9 cellular contexts compared by ENCODE assay signal in genomic region chr21:14453339-14453738, GRCh38.
DNase-seq lines count a peak whose midpoint lies in the region; ATAC-seq, FAIRE-seq and TF ChIP-seq lines count a peak whose summit lies in the region.
"Had no signal": no experiment of that assay in that cellular context is flagged by ENCODE, and none has a peak within 500 bp of the region (broad histone marks: within the 10 kb centered on the region; RNA-seq: fewer than 3 reads in every experiment).

No MANE protein-coding gene starts in this region.

- H3K4me2 ChIP-seq in GM23338, result no peak overlapping the region

- H3K36me3 ChIP-seq in GM23338 (ENCODE audit: insufficient read depth) (no peaks in the 10 kb centered on the region), H7 (replicated peaks; ENCODE audit: control insufficient read depth, insufficient read depth, low read length) (no peaks in the 10 kb centered on the region)

- peaks cover 26% of the 10 kb centered on the region for H3K36me3 Mint-ChIP-seq in activated naive CD8-positive, alpha-beta T cell treated with anti-CD3 and anti-CD28 coated beads, Interleukin-2, amount 10 ng/mL, durations not matched to agents 7 days and 5 days
- H3K36me3 Mint-ChIP-seq in GM23338 (ENCODE audit: low read depth), result no peaks in the 10 kb centered on the region

- H3K4me1 ChIP-seq in GM23338 (ENCODE audit: insufficient read depth), result 0 out of 2 replicates have a peak, but pooled peaks cover 8% of the 10 kb centered on the region

- H3K4me3 ChIP-seq in GM23338 (no peak overlapping the region), H7 (ENCODE audit: insufficient read depth, low read depth, low read length) (no peak overlapping the region)

- POLR2A ChIA-PET in activated naive CD8-positive, alpha-beta T cell treated with anti-CD3 and anti-CD28 coated beads, Interleukin-2, amount 10 ng/mL, durations not matched to agents 7 days and 5 days (lab: Charles Lee), result interaction anchor here (0.7 to 2.0 kb wide), 3 partner anchors 29 to 282 kb away, joined by 3 to 8 read pairs (median 5); no protein-coding TSS in a partner anchor

- peak overlapping the region; percentile 85 for H3K27ac Mint-ChIP-seq in activated naive CD8-positive, alpha-beta T cell treated with anti-CD3 and anti-CD28 coated beads, Interleukin-2, amount 10 ng/mL, durations not matched to agents 7 days and 5 days
- no peak overlapping the region for H3K27ac Mint-ChIP-seq in GM23338

- H3K4me3 Mint-ChIP-seq in activated naive CD8-positive, alpha-beta T cell treated with anti-CD3 and anti-CD28 coated beads, Interleukin-2, amount 10 ng/mL, durations not matched to agents 7 days and 5 days, result no peak overlapping the region
- H3K4me3 Mint-ChIP-seq in GM23338, result no peak overlapping the region

- FAIRE-seq in GM18507 (lab: Jason Lieb, UNC), result peak; percentile 98

- no peak overlapping the region for H3K27ac ChIP-seq in GM23338 (ENCODE audit: low read depth)

- DNase-seq in GM18507 (ENCODE audit: extremely low spot score, insufficient read length, low read depth) (peak; percentile 18), GM23338 (ENCODE audit: low spot score) (no peak), GM19238 (ENCODE audit: insufficient read length, low spot score) (no peak), H7 (no peak), DMS153 (lab: John Stamatoyannopoulos, UW) (no peak)
- DNase-seq in activated naive CD8-positive, alpha-beta T cell treated with anti-CD3 and anti-CD28 coated beads, Interleukin-2, amount 10 ng/mL, durations not matched to agents 7 days and 5 days, result no peak
- DNase-seq: SHP77 had no signal

- no peak for TF ChIP-seq CTCF in GM23338 (conservative IDR thresholded peaks at IDR 0.05; ENCODE audit: low read depth in 2 of 2)

- peak; percentile 83 for ATAC-seq in GM19468 (IDR thresholded peaks at IDR 0.05; ENCODE audit: extremely low read depth, unreplicated experiment)
- ATAC-seq in HG03108 (IDR thresholded peaks at IDR 0.05; ENCODE audit: unreplicated experiment), result peak; percentile 75
- ATAC-seq in activated naive CD8-positive, alpha-beta T cell treated with anti-CD3 and anti-CD28 coated beads, Interleukin-2, amount 10 ng/mL, durations not matched to agents 7 days and 5 days (ENCODE audit: low read depth), result peak; percentile 74
- no peak for ATAC-seq in GM23338

- peaks cover 49% of the 10 kb centered on the region for H3K4me1 Mint-ChIP-seq in activated naive CD8-positive, alpha-beta T cell treated with anti-CD3 and anti-CD28 coated beads, Interleukin-2, amount 10 ng/mL, durations not matched to agents 7 days and 5 days
- peaks cover 9% of the 10 kb centered on the region for H3K4me1 Mint-ChIP-seq in GM23338

- no peaks in the 10 kb centered on the region for H3K27me3 Mint-ChIP-seq in activated naive CD8-positive, alpha-beta T cell treated with anti-CD3 and anti-CD28 coated beads, Interleukin-2, amount 10 ng/mL, durations not matched to agents 7 days and 5 days
- H3K27me3 Mint-ChIP-seq in GM23338 (ENCODE audit: insufficient read depth, low read depth, poor library complexity), result peaks cover 7% of the 10 kb centered on the region

- 0 out of 2 replicates have a peak, but pooled peaks cover 2% of the 10 kb centered on the region for H3K9me2 ChIP-seq in GM23338 (ENCODE audit: insufficient read depth)

- no peak overlapping the region for H2AFZ ChIP-seq in GM23338

- H3K9me3 Mint-ChIP-seq in activated naive CD8-positive, alpha-beta T cell treated with anti-CD3 and anti-CD28 coated beads, Interleukin-2, amount 10 ng/mL, durations not matched to agents 7 days and 5 days, result peaks cover 5% of the 10 kb centered on the region
- H3K9me3 Mint-ChIP-seq in GM23338, result no peaks in the 10 kb centered on the region

- H4K20me1 ChIP-seq in GM23338 (replicated peaks; ENCODE audit: insufficient read depth), result no peaks in the 10 kb centered on the region

- H3K27me3 ChIP-seq in GM23338 (ENCODE audit: insufficient read depth) (no peaks in the 10 kb centered on the region), H7 (ENCODE audit: control insufficient read depth, insufficient read depth, low read length) (no peaks in the 10 kb centered on the region)

- H3F3A ChIP-seq in GM23338 (replicated peaks; ENCODE audit: low read depth), result no peaks in the 10 kb centered on the region

- H3K79me2 ChIP-seq in GM23338 (replicated peaks; ENCODE audit: insufficient read depth), result no peaks in the 10 kb centered on the region

TF ChIP-seq in GM23338, 12 proteins besides CTCF, POLR2A, EP300 and RAD21:
- no peak for TF ChIP-seq STAT1 (IDR thresholded peaks at IDR 0.05; ENCODE audit: unreplicated experiment)
- TF ChIP-seq, protein P1, sequence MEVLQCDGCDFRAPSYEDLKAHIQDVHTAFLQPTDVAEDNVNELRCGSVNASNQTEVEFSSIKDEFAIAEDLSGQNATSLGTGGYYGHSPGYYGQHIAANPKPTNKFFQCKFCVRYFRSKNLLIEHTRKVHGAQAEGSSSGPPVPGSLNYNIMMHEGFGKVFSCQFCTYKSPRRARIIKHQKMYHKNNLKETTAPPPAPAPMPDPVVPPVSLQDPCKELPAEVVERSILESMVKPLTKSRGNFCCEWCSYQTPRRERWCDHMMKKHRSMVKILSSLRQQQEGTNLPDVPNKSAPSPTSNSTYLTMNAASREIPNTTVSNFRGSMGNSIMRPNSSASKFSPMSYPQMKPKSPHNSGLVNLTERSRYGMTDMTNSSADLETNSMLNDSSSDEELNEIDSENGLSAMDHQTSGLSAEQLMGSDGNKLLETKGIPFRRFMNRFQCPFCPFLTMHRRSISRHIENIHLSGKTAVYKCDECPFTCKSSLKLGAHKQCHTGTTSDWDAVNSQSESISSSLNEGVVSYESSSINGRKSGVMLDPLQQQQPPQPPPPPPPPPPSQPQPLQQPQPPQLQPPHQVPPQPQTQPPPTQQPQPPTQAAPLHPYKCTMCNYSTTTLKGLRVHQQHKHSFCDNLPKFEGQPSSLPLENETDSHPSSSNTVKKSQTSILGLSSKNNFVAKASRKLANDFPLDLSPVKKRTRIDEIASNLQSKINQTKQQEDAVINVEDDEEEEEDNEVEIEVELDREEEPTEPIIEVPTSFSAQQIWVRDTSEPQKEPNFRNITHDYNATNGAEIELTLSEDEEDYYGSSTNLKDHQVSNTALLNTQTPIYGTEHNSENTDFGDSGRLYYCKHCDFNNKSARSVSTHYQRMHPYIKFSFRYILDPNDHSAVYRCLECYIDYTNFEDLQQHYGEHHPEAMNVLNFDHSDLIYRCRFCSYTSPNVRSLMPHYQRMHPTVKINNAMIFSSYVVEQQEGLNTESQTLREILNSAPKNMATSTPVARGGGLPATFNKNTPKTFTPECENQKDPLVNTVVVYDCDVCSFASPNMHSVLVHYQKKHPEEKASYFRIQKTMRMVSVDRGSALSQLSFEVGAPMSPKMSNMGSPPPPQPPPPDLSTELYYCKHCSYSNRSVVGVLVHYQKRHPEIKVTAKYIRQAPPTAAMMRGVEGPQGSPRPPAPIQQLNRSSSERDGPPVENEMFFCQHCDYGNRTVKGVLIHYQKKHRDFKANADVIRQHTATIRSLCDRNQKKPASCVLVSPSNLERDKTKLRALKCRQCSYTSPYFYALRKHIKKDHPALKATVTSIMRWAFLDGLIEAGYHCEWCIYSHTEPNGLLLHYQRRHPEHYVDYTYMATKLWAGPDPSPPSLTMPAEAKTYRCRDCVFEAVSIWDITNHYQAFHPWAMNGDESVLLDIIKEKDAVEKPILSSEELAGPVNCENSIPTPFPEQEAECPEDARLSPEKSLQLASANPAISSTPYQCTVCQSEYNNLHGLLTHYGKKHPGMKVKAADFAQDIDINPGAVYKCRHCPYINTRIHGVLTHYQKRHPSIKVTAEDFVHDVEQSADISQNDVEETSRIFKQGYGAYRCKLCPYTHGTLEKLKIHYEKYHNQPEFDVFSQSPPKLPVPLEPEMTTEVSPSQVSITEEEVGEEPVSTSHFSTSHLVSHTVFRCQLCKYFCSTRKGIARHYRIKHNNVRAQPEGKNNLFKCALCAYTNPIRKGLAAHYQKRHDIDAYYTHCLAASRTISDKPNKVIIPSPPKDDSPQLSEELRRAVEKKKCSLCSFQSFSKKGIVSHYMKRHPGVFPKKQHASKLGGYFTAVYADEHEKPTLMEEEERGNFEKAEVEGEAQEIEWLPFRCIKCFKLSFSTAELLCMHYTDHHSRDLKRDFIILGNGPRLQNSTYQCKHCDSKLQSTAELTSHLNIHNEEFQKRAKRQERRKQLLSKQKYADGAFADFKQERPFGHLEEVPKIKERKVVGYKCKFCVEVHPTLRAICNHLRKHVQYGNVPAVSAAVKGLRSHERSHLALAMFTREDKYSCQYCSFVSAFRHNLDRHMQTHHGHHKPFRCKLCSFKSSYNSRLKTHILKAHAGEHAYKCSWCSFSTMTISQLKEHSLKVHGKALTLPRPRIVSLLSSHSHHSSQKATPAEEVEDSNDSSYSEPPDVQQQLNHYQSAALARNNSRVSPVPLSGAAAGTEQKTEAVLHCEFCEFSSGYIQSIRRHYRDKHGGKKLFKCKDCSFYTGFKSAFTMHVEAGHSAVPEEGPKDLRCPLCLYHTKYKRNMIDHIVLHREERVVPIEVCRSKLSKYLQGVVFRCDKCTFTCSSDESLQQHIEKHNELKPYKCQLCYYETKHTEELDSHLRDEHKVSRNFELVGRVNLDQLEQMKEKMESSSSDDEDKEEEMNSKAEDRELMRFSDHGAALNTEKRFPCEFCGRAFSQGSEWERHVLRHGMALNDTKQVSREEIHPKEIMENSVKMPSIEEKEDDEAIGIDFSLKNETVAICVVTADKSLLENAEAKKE (CRISPR knock-in tag; IDR thresholded peaks at IDR 0.05), result no peak
- TF ChIP-seq NANOG (IDR thresholded peaks at IDR 0.05; ENCODE audit: borderline replicate concordance), result no peak
- TF ChIP-seq ZNF331 (CRISPR knock-in tag; IDR thresholded peaks at IDR 0.05; ENCODE audit: low read depth), result no peak
- TF ChIP-seq POLR2AphosphoS5 (IDR thresholded peaks at IDR 0.05; ENCODE audit: low read depth), result no peak
- TF ChIP-seq EZH2 (IDR thresholded peaks at IDR 0.05; ENCODE audit: low read depth, unreplicated experiment), result no peak
- no peak for TF ChIP-seq JUNB (IDR thresholded peaks at IDR 0.05; ENCODE audit: unreplicated experiment)
- no peak for TF ChIP-seq ZNF114 (CRISPR knock-in tag; IDR thresholded peaks at IDR 0.05)
- no peak for TF ChIP-seq CREB1 (CRISPR knock-in tag; IDR thresholded peaks at IDR 0.05; ENCODE audit: low read depth)
